Comparison of ENCODE assay signal across 8 cellular contexts in genomic region chr2:173571021-173571821, GRCh38.
DNase-seq lines count a peak whose midpoint lies in the region; ATAC-seq, FAIRE-seq and TF ChIP-seq lines count a peak whose summit lies in the region.
"Had no signal": no experiment of that assay in that cellular context is flagged by ENCODE, and none has a peak within 500 bp of the region (broad histone marks: within the 10 kb centered on the region; RNA-seq: fewer than 3 reads in every experiment).

No MANE protein-coding gene starts in this region.

- H2AFZ ChIP-seq in GM12878 (ENCODE audit: control insufficient read depth, low read depth, low read length), result no peak overlapping the region

- RAD21 ChIA-PET in GM12878 (lab: Charles Lee; ENCODE audit: unreplicated experiment), result no interaction called here

- no peak for TF ChIP-seq POLR2A in GM12878 (IDR thresholded peaks at IDR 0.05; ENCODE audit: low read depth, low read length)

- CTCF ChIA-PET in GM12878 (lab: Yijun Ruan, JAX), result no interaction called here

- peak; percentile 37 for TF ChIP-seq RAD21 in GM12878 (IDR thresholded peaks at IDR 0.05; ENCODE audit: insufficient read depth, low read depth, low read length)

- WGBS in GM12878 (ENCODE audit: insufficient coverage, insufficient replicate concordance, low lambda C conversion rate, missing lambda C conversion rate), result 11% methylated on average over 10 of the region's 10 CpGs

- no peaks in the 10 kb centered on the region for H3K27me3 ChIP-seq in GM12878 (replicated peaks in 1 of 2; ENCODE audit: control insufficient read depth in 2 of 2, insufficient read depth in 2 of 2, low read length in 1 of 2)

- SMC1A ChIA-PET in GM12878 (lab: Charles Lee; ENCODE audit: uncharacterized antibody, unreplicated experiment), result no interaction called here

- TF ChIP-seq CTCF in GM12864 (IDR thresholded peaks at IDR 0.05; ENCODE audit: low read depth, low read length, missing control alignments), result peak; percentile 14
- TF ChIP-seq CTCF in GM12878 (IDR thresholded peaks at IDR 0.05 in 2 of 3, conservative IDR thresholded peaks at IDR 0.05 in 1 of 3; ENCODE audit: control insufficient read depth in 2 of 3, extremely low read depth in 1 of 3, insufficient read depth in 1 of 3, low read depth in 3 of 3, low read length in 3 of 3), result peak in 1 of 3 experiments; percentile 14; a peak in 1 of 6 replicates

- H3K4me1 ChIP-seq in GM12878 (ENCODE audit: control insufficient read depth, insufficient read depth, low read length), result no peaks in the 10 kb centered on the region

- no peak overlapping the region for H3K4me3 ChIP-seq in GM12864 (ENCODE audit: low read depth, low read length)
- no peak overlapping the region for H3K4me3 ChIP-seq in GM12878

- no peak for FAIRE-seq in GM12878 (lab: Jason Lieb, UNC)

- H3K27ac ChIP-seq in GM12878 (ENCODE audit: control insufficient read depth, insufficient read depth), result no peak overlapping the region

- no TSS peak for BruUV-seq in GM12878 (replicated peaks; lab: Mats Ljungman, UMichigan)

- H4K20me1 ChIP-seq in GM12878 (ENCODE audit: control insufficient read depth, insufficient read depth), result no peaks in the 10 kb centered on the region

- H3K9ac ChIP-seq in GM12878 (ENCODE audit: control insufficient read depth, insufficient read depth, low read length), result no peak overlapping the region

- ATAC-seq in GM12878, result 0 out of 3 replicates have a peak, but pooled peaks have one; percentile 19
- no peak for ATAC-seq in HG02623 (IDR thresholded peaks at IDR 0.05; ENCODE audit: unreplicated experiment)

- intact Hi-C loops in GM12878 (cut with micrococcal nuclease; ENCODE audit: unreplicated experiment), result no loop called here

- DNase-seq in GM12864 (ENCODE audit: low read depth) (no peak), NCI-H2081 treated with DMSO at 0.1 percent for 48 hours (lab: John Stamatoyannopoulos, UW) (peak; percentile 53), GM12878 (ENCODE audit: low read depth, low spot score) (no peak), medulla oblongata (ENCODE audit: extremely low spot score) (peak; percentile 51), cerebellar nuclear complex (lab: John Stamatoyannopoulos, UW) (no peak)
- no peak for DNase-seq in NK-92 treated with Interleukin-12 subunit alpha and Interleukin-12 subunit beta, amount 100 ng/mL, for 24 hours (lab: John Stamatoyannopoulos, UW)
- DNase-seq: activated B cell treated with CpG ODN at 0.5 μM for 24 hours had no signal

- H3K36me3 ChIP-seq in GM12878 (ENCODE audit: control insufficient read depth in 2 of 2, insufficient read depth in 2 of 2, low read length in 1 of 2), result no peaks in the 10 kb centered on the region

- in situ Hi-C loops in GM12878 (cut with MboI), result no loop called here

- no peak for TF ChIP-seq EP300 in GM12878 (IDR thresholded peaks at IDR 0.05; ENCODE audit: borderline replicate concordance in 1 of 2, control insufficient read depth in 1 of 2, low read depth in 2 of 2, low read length in 2 of 2)

- no peaks in the 10 kb centered on the region for H3K9me3 ChIP-seq in GM12878 (replicated peaks; ENCODE audit: control insufficient read depth, insufficient read depth, low read length)

- no peak overlapping the region for H3K4me2 ChIP-seq in GM12878 (ENCODE audit: control insufficient read depth, insufficient read depth)

- no peaks in the 10 kb centered on the region for H3K79me2 ChIP-seq in GM12878 (ENCODE audit: control insufficient read depth, insufficient read depth, low read length)

- POLR2A ChIA-PET in GM12878 (lab: Charles Lee), result no interaction called here

TF ChIP-seq in GM12878, 131 proteins besides CTCF, POLR2A, EP300 and RAD21:
- TF ChIP-seq SMAD1 (IDR thresholded peaks at IDR 0.05; ENCODE audit: low read depth, partially characterized antibody) (no peak), TCF12 (IDR thresholded peaks at IDR 0.05; ENCODE audit: low read depth, low read length) (no peak), RBBP5 (conservative IDR thresholded peaks at IDR 0.05) (no peak), IRF3 (IDR thresholded peaks at IDR 0.05) (no peak), USF2 (IDR thresholded peaks at IDR 0.05; ENCODE audit: borderline replicate concordance, low read depth, low read length) (no peak), ZNF274 (IDR thresholded peaks at IDR 0.05; ENCODE audit: insufficient read depth, insufficient read length) (no peak), NR2F1 (conservative IDR thresholded peaks at IDR 0.05) (no peak), DPF2 (IDR thresholded peaks at IDR 0.05) (no peak), BMI1 (IDR thresholded peaks at IDR 0.05; ENCODE audit: borderline replicate concordance) (no peak), SUPT20H (IDR thresholded peaks at IDR 0.05; ENCODE audit: borderline replicate concordance, control insufficient read depth, low read depth, low read length) (no peak), HDAC6 (IDR thresholded peaks at IDR 0.05; ENCODE audit: unreplicated experiment) (no peak), SIN3A (IDR thresholded peaks at IDR 0.05; ENCODE audit: low read depth, low read length) (no peak), TARDBP (IDR thresholded peaks at IDR 0.05; ENCODE audit: borderline replicate concordance) (no peak), RAD51 (IDR thresholded peaks at IDR 0.05) (no peak), KAT2A (conservative IDR thresholded peaks at IDR 0.05; ENCODE audit: control insufficient read depth, low read depth, low read length) (no peak)
- TF ChIP-seq, protein P1, sequence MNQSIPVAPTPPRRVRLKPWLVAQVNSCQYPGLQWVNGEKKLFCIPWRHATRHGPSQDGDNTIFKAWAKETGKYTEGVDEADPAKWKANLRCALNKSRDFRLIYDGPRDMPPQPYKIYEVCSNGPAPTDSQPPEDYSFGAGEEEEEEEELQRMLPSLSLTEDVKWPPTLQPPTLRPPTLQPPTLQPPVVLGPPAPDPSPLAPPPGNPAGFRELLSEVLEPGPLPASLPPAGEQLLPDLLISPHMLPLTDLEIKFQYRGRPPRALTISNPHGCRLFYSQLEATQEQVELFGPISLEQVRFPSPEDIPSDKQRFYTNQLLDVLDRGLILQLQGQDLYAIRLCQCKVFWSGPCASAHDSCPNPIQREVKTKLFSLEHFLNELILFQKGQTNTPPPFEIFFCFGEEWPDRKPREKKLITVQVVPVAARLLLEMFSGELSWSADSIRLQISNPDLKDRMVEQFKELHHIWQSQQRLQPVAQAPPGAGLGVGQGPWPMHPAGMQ (IDR thresholded peaks at IDR 0.05; ENCODE audit: borderline replicate concordance), result no peak

Comparison
In these comparisons a context has a peak if more than half of its experiments do, and no peak if none do; other contexts are left out.
1. DNase-seq: peak in NCI-H2081 treated with DMSO at 0.1 percent for 48 hours (single experiment) and medulla oblongata (single experiment); none in GM12864 (single experiment), GM12878 (single experiment), NK-92 treated with Interleukin-12 subunit alpha and Interleukin-12 subunit beta, amount 100 ng/mL, for 24 hours (single experiment) and cerebellar nuclear complex (0 of 2).